ENCODE assay signal across 33 cellular contexts in the genomic region with DNA sequence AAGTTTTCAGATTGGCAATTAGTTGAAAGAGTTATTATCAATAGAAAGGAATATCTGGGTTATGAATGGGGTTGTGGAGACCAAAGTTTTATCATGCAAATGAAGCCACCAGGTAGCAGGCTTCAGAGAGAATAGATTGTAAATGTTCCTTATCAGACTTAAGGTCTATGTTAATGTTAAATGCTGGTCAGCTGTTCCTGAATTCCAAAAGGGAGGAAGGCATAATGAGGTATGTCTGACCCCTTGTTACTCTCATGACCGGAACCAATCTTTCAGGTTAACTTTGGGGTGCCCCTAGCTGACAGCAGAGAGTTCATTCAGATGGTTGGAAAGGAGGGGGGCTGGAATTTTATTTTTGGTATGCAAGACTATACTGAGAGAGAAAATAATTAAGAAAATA. TPM values are rescaled to one million over a fixed set of nuclear protein-coding genes. Genes with fewer than 3 reads are reported as not detected.
"Had no signal": no experiment of that assay in that cellular context is flagged by ENCODE, and none has a peak within 500 bp of the region (broad histone marks: within the 10 kb centered on the region; RNA-seq: fewer than 3 reads in every experiment).

No MANE protein-coding gene starts in this region.

- H3K36me3 ChIP-seq: brain microvascular endothelial cell, esophagus muscularis mucosa, gastrocnemius medialis, heart left ventricle had no signal

- H3K9me3 Mint-ChIP-seq: dendritic cell treated with granulocyte-macrophage colony-stimulating factor and Interleukin-4, amounts not matched to agents 40 ng/mL and 50 ng/mL, for 4 days had no signal

- H3K27me3 Mint-ChIP-seq: activated CD4-positive, alpha-beta memory T cell treated with anti-CD3 and anti-CD28 coated beads, Interleukin-2, amount 10 ng/mL, durations not matched to agents 7 days and 5 days; activated CD4-positive, alpha-beta T cell treated with anti-CD3 and anti-CD28 coated beads, Interleukin-2, amount 10 ng/mL, durations not matched to agents 7 days and 5 days; activated naive CD8-positive, alpha-beta T cell; activated T-helper 17 cell treated with anti-CD3 and anti-CD28 coated beads, Interleukin-2, amount 50 U/mL, for 72 hours; central memory CD8-positive, alpha-beta T cell; dendritic cell treated with granulocyte-macrophage colony-stimulating factor and Interleukin-4, amounts not matched to agents 40 ng/mL and 50 ng/mL, for 4 days had no signal

- H3K27me3 ChIP-seq: brain microvascular endothelial cell, esophagus muscularis mucosa, foreskin keratinocyte, gastrocnemius medialis, heart left ventricle had no signal

- H3K4me3 ChIP-seq: coronary artery, dorsolateral prefrontal cortex, esophagus muscularis mucosa, gastrocnemius medialis, heart left ventricle had no signal

- H3K27ac ChIP-seq: brain microvascular endothelial cell, coronary artery, dorsolateral prefrontal cortex, esophagus muscularis mucosa, foreskin keratinocyte, gastrocnemius medialis, heart left ventricle had no signal

- H3K36me3 Mint-ChIP-seq: activated naive CD8-positive, alpha-beta T cell had no signal

- DNase-seq: activated CD4-positive, alpha-beta memory T cell treated with anti-CD3 and anti-CD28 coated beads, Interleukin-2, amount 10 ng/mL, durations not matched to agents 7 days and 5 days; activated CD4-positive, alpha-beta T cell treated with anti-CD3 and anti-CD28 coated beads for 1 hour; activated CD4-positive, alpha-beta T cell treated with anti-CD3 and anti-CD28 coated beads for 4 hours; activated CD4-positive, alpha-beta T cell treated with anti-CD3 and anti-CD28 coated beads, Interleukin-2, amount 10 ng/mL, durations not matched to agents 7 days and 5 days; activated CD4-positive, alpha-beta T cell treated with anti-CD3 and anti-CD28 coated beads, Interleukin-2, amount 50 U/mL, for 4 hours; activated CD8-positive, alpha-beta memory T cell treated with anti-CD3 and anti-CD28 coated beads, Interleukin-2, amount 50 U/mL, for 48 hours; activated effector memory CD4-positive, alpha-beta T cell treated with Interleukin-2 at 50 U/mL for 16 hours; activated gamma-delta T cell treated with Interleukin-2 at 50 U/mL for 16 hours; activated naive CD4-positive, alpha-beta T cell treated with anti-CD3 and anti-CD28 coated beads, Interleukin-2, amount 50 U/mL, for 16 hours; activated naive CD4-positive, alpha-beta T cell treated with Interleukin-2 at 50 U/mL for 16 hours; activated T-cell treated with anti-CD3 and anti-CD28 coated beads for 4 hours; activated T-cell treated with anti-CD3 and anti-CD28 coated beads, Interleukin-2, amount 50 U/mL, for 4 hours; amniotic stem cell; anterior cingulate cortex; brain microvascular endothelial cell; dorsolateral prefrontal cortex; effector memory CD4-positive, alpha-beta T cell; erythroblast; foreskin keratinocyte; gastrocnemius medialis; glutamatergic neuron; heart left ventricle; T-helper 2 cell had no signal

- H3K27ac Mint-ChIP-seq: activated CD4-positive, alpha-beta memory T cell treated with anti-CD3 and anti-CD28 coated beads, Interleukin-2, amount 10 ng/mL, durations not matched to agents 7 days and 5 days; activated CD4-positive, alpha-beta T cell treated with anti-CD3 and anti-CD28 coated beads, Interleukin-2, amount 10 ng/mL, durations not matched to agents 7 days and 5 days; activated naive CD8-positive, alpha-beta T cell; activated T-helper 17 cell treated with anti-CD3 and anti-CD28 coated beads, Interleukin-2, amount 50 U/mL, for 72 hours; dendritic cell treated with granulocyte-macrophage colony-stimulating factor and Interleukin-4, amounts not matched to agents 40 ng/mL and 50 ng/mL, for 4 days had no signal

- H3K4me3 Mint-ChIP-seq: activated CD4-positive, alpha-beta memory T cell treated with anti-CD3 and anti-CD28 coated beads, Interleukin-2, amount 10 ng/mL, durations not matched to agents 7 days and 5 days; activated CD4-positive, alpha-beta T cell treated with anti-CD3 and anti-CD28 coated beads, Interleukin-2, amount 10 ng/mL, durations not matched to agents 7 days and 5 days; activated naive CD8-positive, alpha-beta T cell; activated T-cell treated with anti-CD3 and anti-CD28 coated beads, Interleukin-2, amount 50 U/mL, for 4 hours; activated T-helper 17 cell treated with anti-CD3 and anti-CD28 coated beads, Interleukin-2, amount 50 U/mL, for 72 hours; central memory CD8-positive, alpha-beta T cell; dendritic cell treated with granulocyte-macrophage colony-stimulating factor and Interleukin-4, amounts not matched to agents 40 ng/mL and 50 ng/mL, for 4 days had no signal

- H3K9me3 ChIP-seq: esophagus muscularis mucosa, gastrocnemius medialis, heart left ventricle had no signal

- H3K4me1 ChIP-seq: esophagus muscularis mucosa, foreskin keratinocyte, gastrocnemius medialis, heart left ventricle had no signal

- H3K4me1 Mint-ChIP-seq: activated CD4-positive, alpha-beta memory T cell treated with anti-CD3 and anti-CD28 coated beads, Interleukin-2, amount 10 ng/mL, durations not matched to agents 7 days and 5 days; activated CD4-positive, alpha-beta T cell treated with anti-CD3 and anti-CD28 coated beads, Interleukin-2, amount 10 ng/mL, durations not matched to agents 7 days and 5 days; activated T-helper 17 cell treated with anti-CD3 and anti-CD28 coated beads, Interleukin-2, amount 50 U/mL, for 72 hours; central memory CD8-positive, alpha-beta T cell had no signal

- ATAC-seq: activated T-cell treated with anti-CD3 and anti-CD28 coated beads, Interleukin-2, amount 50 U/mL, for 4 hours; activated T-helper 17 cell treated with anti-CD3 and anti-CD28 coated beads, Interleukin-2, amount 50 U/mL, for 72 hours; foreskin keratinocyte; gastrocnemius medialis; heart left ventricle had no signal

RNA-seq across cellular contexts. Expression of gene RIT2, which starts 47.9 kb away (rescaled TPM):
- total RNA-seq: activated CD4-positive, alpha-beta memory T cell treated with anti-CD3 and anti-CD28 coated beads, Interleukin-2, amount 10 ng/mL, durations not matched to agents 7 days and 5 days; activated CD4-positive, alpha-beta T cell treated with anti-CD3 and anti-CD28 coated beads, Interleukin-2, amount 10 ng/mL, durations not matched to agents 7 days and 5 days; activated T-cell treated with anti-CD3 and anti-CD28 coated beads, Interleukin-2, amount 50 U/mL, for 4 hours; activated T-helper 17 cell treated with anti-CD3 and anti-CD28 coated beads, Interleukin-2, amount 50 U/mL, for 72 hours; astrocyte; bronchial epithelial cell; cardiac septum; esophagus muscularis mucosa; foreskin keratinocyte; gastrocnemius medialis; heart left ventricle; T-helper 1 cell treated with Interleukin-12 subunit alpha and Interleukin-12 subunit beta and Interleukin-4 antibody, amounts not matched to agents 30 ng/mL and 1 ng/mL, for 36 hours had no signal
